In the genomic region with DNA sequence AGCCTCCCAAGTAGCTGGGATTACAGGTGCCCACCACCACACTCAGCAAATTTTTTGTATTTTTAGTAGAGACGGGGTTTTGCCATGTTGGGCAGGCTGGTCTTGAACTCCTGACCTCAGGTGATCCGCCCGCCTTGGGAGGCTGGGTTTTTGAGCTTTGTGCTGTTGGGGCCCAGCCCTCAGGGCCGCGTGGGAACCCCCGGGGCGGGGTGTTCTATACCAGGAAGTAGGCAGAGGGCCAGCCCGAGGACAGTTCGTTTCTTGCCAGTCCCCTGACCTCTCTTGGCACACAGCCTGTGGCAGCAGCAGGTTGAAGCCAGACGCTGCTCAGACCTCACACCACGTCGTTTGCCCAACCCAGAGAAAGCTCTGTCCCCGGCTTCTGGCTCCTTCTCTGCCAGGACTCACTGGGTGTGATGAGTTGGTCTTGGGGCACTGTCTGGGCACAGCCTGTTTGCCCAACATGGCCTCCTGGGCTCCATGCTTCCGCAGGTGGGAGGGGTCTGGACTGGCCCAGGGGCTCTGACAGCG, we compare ENCODE assay signal across 9 cellular contexts. TPM values are rescaled to one million over a fixed set of nuclear protein-coding genes. Genes with fewer than 3 reads are reported as not detected.
DNase-seq lines count a peak whose midpoint lies in the region; ATAC-seq, FAIRE-seq and TF ChIP-seq lines count a peak whose summit lies in the region.
"Had no signal": no experiment of that assay in that cellular context is flagged by ENCODE, and none has a peak within 500 bp of the region (broad histone marks: within the 10 kb centered on the region; RNA-seq: fewer than 3 reads in every experiment).

No MANE protein-coding gene starts in this region.

- POLR2A ChIA-PET in RWPE1 (lab: Yijun Ruan, JAX; ENCODE audit: low non-redundant PET): no interaction called here
- POLR2A ChIA-PET in activated CD4-positive, alpha-beta memory T cell treated with anti-CD3 and anti-CD28 coated beads for 36 hours (lab: Charles Lee): no interaction called here

- intact Hi-C loops in activated CD4-positive, alpha-beta memory T cell treated with anti-CD3 and anti-CD28 coated beads for 36 hours (cut with micrococcal nuclease): no loop called here

- 10 to 41% (median 38%) methylated on average over 15 of the region's 15 CpGs for WGBS in small intestine, 3 donors

- ATAC-seq in GM21528 (IDR thresholded peaks at IDR 0.05; ENCODE audit: low FRiP score, unreplicated experiment): no peak
- ATAC-seq: activated T-cell treated with anti-CD3 and anti-CD28 coated beads, Interleukin-2, amount 50 U/mL, for 4 hours had no signal

- peaks cover 0 to 29% of the 10 kb centered on the region in 2 donors for H3K4me1 ChIP-seq in right atrium auricular region
- peaks cover 2 to 7% of the 10 kb centered on the region in 2 donors for H3K4me1 ChIP-seq in small intestine (ENCODE audit: control insufficient read depth in 2 of 2, insufficient read depth in 1 of 2, low read depth in 1 of 2, low read length in 1 of 2)

- no peaks in the 10 kb centered on the region for H3K36me3 ChIP-seq in right atrium auricular region
- H3K36me3 ChIP-seq in small intestine (ENCODE audit: control insufficient read depth in 2 of 2, insufficient read depth in 2 of 2, low read length in 2 of 2): no peaks in the 10 kb centered on the region

- H3K27me3 Mint-ChIP-seq in activated CD4-positive, alpha-beta memory T cell treated with anti-CD3 and anti-CD28 coated beads for 36 hours: no peaks in the 10 kb centered on the region

- H3K4me3 Mint-ChIP-seq in activated CD4-positive, alpha-beta memory T cell treated with anti-CD3 and anti-CD28 coated beads for 36 hours: no peak overlapping the region
- H3K4me3 Mint-ChIP-seq: activated T-cell treated with anti-CD3 and anti-CD28 coated beads, Interleukin-2, amount 50 U/mL, for 4 hours had no signal

- no peak for FAIRE-seq in small intestine (lab: Jason Lieb, UNC)

- no peak overlapping the region for H3K27ac Mint-ChIP-seq in activated CD4-positive, alpha-beta memory T cell treated with anti-CD3 and anti-CD28 coated beads for 36 hours

- H3K9me3 ChIP-seq in right atrium auricular region: no peaks in the 10 kb centered on the region
- no peaks in the 10 kb centered on the region for H3K9me3 ChIP-seq in small intestine (ENCODE audit: control insufficient read depth, low read depth)

- H3K36me3 Mint-ChIP-seq in activated CD4-positive, alpha-beta memory T cell treated with anti-CD3 and anti-CD28 coated beads for 36 hours: no peaks in the 10 kb centered on the region

- TF ChIP-seq CTCF in RWPE1 (conservative IDR thresholded peaks at IDR 0.05; ENCODE audit: low read depth): no peak
- TF ChIP-seq CTCF in right atrium auricular region (IDR thresholded peaks at IDR 0.05): no peak

- DNase-seq in G401 (ENCODE audit: low spot score) (peak; percentile 31), RWPE1 (ENCODE audit: low spot score) (no peak), right atrium auricular region (ENCODE audit: low spot score) (peak; percentile 88), small intestine (peak; percentile 97), NCI-H1436 treated with DMSO at 0.1 percent for 48 hours (lab: John Stamatoyannopoulos, UW) (no peak), NOMO-1 (lab: John Stamatoyannopoulos, UW; ENCODE audit: unreplicated experiment in 2 of 2) (no peak)
- DNase-seq in activated CD4-positive, alpha-beta memory T cell treated with anti-CD3 and anti-CD28 coated beads for 36 hours: no peak
- DNase-seq: activated T-cell treated with anti-CD3 and anti-CD28 coated beads, Interleukin-2, amount 50 U/mL, for 4 hours had no signal

- H3K4me1 Mint-ChIP-seq in activated CD4-positive, alpha-beta memory T cell treated with anti-CD3 and anti-CD28 coated beads for 36 hours (ENCODE audit: low read depth): peaks cover 12% of the 10 kb centered on the region

- H3K4me3 ChIP-seq in right atrium auricular region (no peak overlapping the region), small intestine (ENCODE audit: low read depth in 1 of 2, low read length in 2 of 2) (no peak overlapping the region)

- CTCF ChIA-PET in RWPE1 (lab: Yijun Ruan, JAX): no interaction called here
- CTCF ChIA-PET in activated CD4-positive, alpha-beta memory T cell treated with anti-CD3 and anti-CD28 coated beads for 36 hours (lab: Charles Lee): no interaction called here

- no peaks in the 10 kb centered on the region for H3K27me3 ChIP-seq in right atrium auricular region
- no peaks in the 10 kb centered on the region for H3K27me3 ChIP-seq in small intestine (ENCODE audit: control insufficient read depth in 2 of 2, insufficient read depth in 2 of 2, low read length in 2 of 2)

- no peaks in the 10 kb centered on the region for H3K9me3 Mint-ChIP-seq in activated CD4-positive, alpha-beta memory T cell treated with anti-CD3 and anti-CD28 coated beads for 36 hours
- H3K9me3 Mint-ChIP-seq: activated T-cell treated with anti-CD3 and anti-CD28 coated beads, Interleukin-2, amount 50 U/mL, for 4 hours had no signal

- H3K27ac ChIP-seq in RWPE1 (peak overlapping the region; percentile 59), right atrium auricular region (peak overlapping the region; percentile 83 to 87), small intestine (ENCODE audit: low read depth in 1 of 2, low read length in 1 of 2) (peak overlapping the region; percentile 95 to 99)

- in situ Hi-C loops in G401 (cut with HindIII; ENCODE audit: low sequenced_read_pairs): no loop called here

RNA-seq across cellular contexts. Expression of a gene that starts 24.9 kb away (rescaled TPM):
- 119 and 129 TPM in 2 replicates for total RNA-seq in G401 (2014; rRNA removed; shearing (Covaris generic))
- 10 to 100 TPM in 1 of 2 donors, 1 to 10 TPM in 1; 6.1 to 10.3 TPM for total RNA-seq in right atrium auricular region
- polyA plus RNA-seq in small intestine: 100 to 1,000 TPM in 2 of 3 donors, 10 to 100 TPM in 1; 31.5 to 180 (median 131) TPM
- total RNA-seq in activated CD4-positive, alpha-beta memory T cell treated with anti-CD3 and anti-CD28 coated beads for 36 hours: 1 to 10 TPM; 6.1 to 6.6 TPM

Comparison
In these comparisons a context has a peak if more than half of its experiments do, and no peak if none do; other contexts are left out.
1. DNase-seq: peak in G401 (single experiment), right atrium auricular region (single experiment) and small intestine (single experiment); none in RWPE1 (single experiment), NCI-H1436 treated with DMSO at 0.1 percent for 48 hours (single experiment), activated CD4-positive, alpha-beta memory T cell treated with anti-CD3 and anti-CD28 coated beads for 36 hours (single experiment) and NOMO-1 (0 of 2).
2. RNA of a gene that starts 24.9 kb away (total RNA-seq): 119 to 129 TPM in G401; 6.1 to 10.3 TPM in right atrium auricular region and 6.1 to 6.6 TPM in activated CD4-positive, alpha-beta memory T cell treated with anti-CD3 and anti-CD28 coated beads for 36 hours; every median in the first group is over 10 times any median in the second.
3. Peak in every context shown above with its lines, with median percentiles within 50 percentile points of each other: H3K27ac ChIP-seq.